8 cellular contexts compared by ENCODE assay signal in genomic region chr2:167001165-167001564, GRCh38.
"Had no signal": no experiment of that assay in that cellular context is flagged by ENCODE, and none has a peak within 500 bp of the region (broad histone marks: within the 10 kb centered on the region; RNA-seq: fewer than 3 reads in every experiment).

No MANE protein-coding gene starts in this region.

- H3K4me3 ChIP-seq: GM12878 had no signal

- FAIRE-seq: G401.6, GM12878, GM12891, GM12892, GM18507, GM19239 had no signal

- DNase-seq: GDM1, GF-D8 had no signal

- ATAC-seq: GM12878 had no signal
